11 cellular contexts compared by ENCODE assay signal in the genomic region with DNA sequence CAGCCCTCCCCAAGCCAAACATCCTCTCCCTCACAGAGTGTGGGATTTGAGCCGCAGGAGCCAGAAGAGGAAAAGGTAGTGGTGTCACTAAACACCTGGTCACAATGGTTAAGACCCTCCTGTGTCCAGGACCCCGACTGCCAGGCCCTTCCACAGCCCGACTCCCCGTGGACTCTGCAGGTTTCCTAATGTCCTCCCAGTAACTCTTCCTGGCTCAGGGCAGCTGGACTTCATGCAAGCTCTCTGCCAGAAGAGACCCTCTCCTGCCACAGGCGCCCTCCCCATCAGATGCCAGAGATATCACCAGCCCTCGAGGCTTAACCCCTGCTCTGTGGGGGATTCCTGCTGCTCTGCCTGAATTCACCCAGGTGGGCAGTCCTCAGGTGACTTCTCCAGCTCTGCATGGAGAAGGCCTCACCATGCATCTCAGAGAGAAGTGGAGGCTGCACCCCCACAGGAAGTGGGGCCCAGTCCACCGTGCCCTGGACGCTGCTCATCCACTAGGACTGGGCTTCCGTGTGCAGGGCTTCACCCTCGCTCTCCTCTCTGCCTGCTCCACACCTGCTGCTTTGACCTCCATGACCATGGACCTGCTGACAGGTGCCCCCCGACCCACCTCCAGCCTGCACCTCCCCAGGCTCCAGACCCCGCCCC.
"Had no signal": no experiment of that assay in that cellular context is flagged by ENCODE, and none has a peak within 500 bp of the region (broad histone marks: within the 10 kb centered on the region; RNA-seq: fewer than 3 reads in every experiment).

No MANE protein-coding gene starts in this region.

- ATAC-seq: mucosa of descending colon; naive thymus-derived CD4-positive, alpha-beta T cell; stimulated activated naive CD8-positive, alpha-beta T cell treated with anti-CD3 and anti-CD28 coated beads, Interleukin-15, Interleukin-2, amounts not matched to agents 100 U/mL and 50 U/mL, for 24 hours had no signal

- H3K27ac ChIP-seq: adrenal gland, cardiac muscle cell, neutrophil, upper lobe of left lung had no signal

- H3K4me1 ChIP-seq: adrenal gland, upper lobe of left lung had no signal

- H3K4me2 ChIP-seq: smooth muscle cell had no signal

- H3K27me3 ChIP-seq: adrenal gland, cardiac muscle cell, neutrophil, upper lobe of left lung had no signal

- DNase-seq: activated CD4-positive, alpha-beta T cell treated with anti-CD3 and anti-CD28 coated beads, Interleukin-2, amount 10 ng/mL, durations not matched to agents 7 days and 5 days; effector CD4-positive, alpha-beta T cell; foreskin fibroblast; stimulated activated naive CD8-positive, alpha-beta T cell treated with anti-CD3 and anti-CD28 coated beads, Interleukin-15, Interleukin-2, amounts not matched to agents 100 U/mL and 50 U/mL, for 24 hours had no signal

- H3K4me3 ChIP-seq: adrenal gland, cardiac muscle cell, mucosa of descending colon, smooth muscle cell, upper lobe of left lung had no signal

- H3K9me3 ChIP-seq: adrenal gland, neutrophil had no signal

- H3K36me3 ChIP-seq: adrenal gland, cardiac muscle cell, neutrophil, upper lobe of left lung had no signal
